Comparison of ENCODE assay signal across 9 cellular contexts in the genomic region with DNA sequence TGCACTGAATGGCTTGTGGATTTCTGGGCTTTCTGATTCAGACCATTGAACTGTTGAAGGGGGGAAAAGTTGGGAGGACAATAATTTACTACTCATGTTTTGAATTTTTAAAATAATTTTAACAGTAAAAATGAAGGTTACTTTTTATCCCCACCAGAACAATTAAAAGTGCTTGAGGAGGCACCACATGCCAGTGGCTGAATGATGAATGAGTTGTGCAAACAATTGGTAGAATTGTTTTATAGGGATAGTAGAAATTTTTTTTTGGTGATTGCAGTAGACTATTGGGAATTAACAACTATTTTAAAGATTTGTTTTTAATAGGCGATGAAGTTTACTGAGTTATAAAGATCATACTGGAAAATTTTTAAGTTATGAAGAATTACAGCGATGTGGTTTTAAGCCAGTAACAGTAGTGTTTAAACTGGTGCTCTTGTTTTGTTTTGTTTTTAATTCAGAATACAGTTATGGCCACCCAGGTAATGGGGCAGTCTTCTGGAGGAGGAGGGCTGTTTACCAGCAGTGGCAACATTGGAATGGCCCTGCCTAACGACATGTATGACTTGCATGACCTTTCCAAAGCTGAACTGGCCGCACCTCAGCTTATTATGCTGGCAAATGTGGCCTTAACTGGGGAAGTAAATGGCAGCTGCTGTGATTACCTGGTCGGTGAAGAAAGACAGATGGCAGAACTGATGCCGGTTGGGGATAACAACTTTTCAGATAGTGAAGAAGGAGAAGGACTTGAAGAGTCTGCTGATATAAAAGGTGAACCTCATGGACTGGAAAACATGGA. TPM values are rescaled to one million over a fixed set of nuclear protein-coding genes. Genes with fewer than 3 reads are reported as not detected.
DNase-seq lines count a peak whose midpoint lies in the region; ATAC-seq and TF ChIP-seq lines count a peak whose summit lies in the region.
"Had no signal": no experiment of that assay in that cellular context is flagged by ENCODE, and none has a peak within 500 bp of the region (broad histone marks: within the 10 kb centered on the region; RNA-seq: fewer than 3 reads in every experiment).

No MANE protein-coding gene starts in this region.

- peak overlapping the region; percentile 67 for H3K4me3 ChIP-seq in GM12865 (ENCODE audit: low read depth, low read length)
- H3K4me3 ChIP-seq in Panc1 (ENCODE audit: low read depth in 2 of 2, low read length in 2 of 2): peak overlapping the region; percentile 68 to 75; a peak in 3 of 4 replicates
- H3K4me3 ChIP-seq in epithelial cell of esophagus (ENCODE audit: low read length): peak overlapping the region; percentile 83
- peak overlapping the region; percentile 85 for H3K4me3 ChIP-seq in rectal smooth muscle tissue (ENCODE audit: low read length)

- peak overlapping the region; percentile 81; the same call in 1 of the 2 replicates for H3K27ac ChIP-seq in Panc1 (ENCODE audit: low read length)
- H3K27ac ChIP-seq in rectal smooth muscle tissue (ENCODE audit: low read depth, low read length): no peak overlapping the region

- TF ChIP-seq CTCF in GM12865 (IDR thresholded peaks at IDR 0.05; ENCODE audit: insufficient read depth, low read depth, low read length, missing control alignments): no peak
- TF ChIP-seq CTCF in Panc1 (IDR thresholded peaks at IDR 0.05): no peak
- no peak for TF ChIP-seq CTCF in epithelial cell of esophagus (IDR thresholded peaks at IDR 0.05; ENCODE audit: insufficient read depth, low read depth, low read length, missing control alignments)

- H3K4me1 ChIP-seq in Panc1 (ENCODE audit: control insufficient read depth, insufficient read depth, low read length) (peaks cover 10% of the 10 kb centered on the region), rectal smooth muscle tissue (ENCODE audit: control insufficient read depth, insufficient read depth, low read length) (peaks cover 2% of the 10 kb centered on the region)

- H3K9ac ChIP-seq in rectal smooth muscle tissue (ENCODE audit: low read length): no peak overlapping the region

- CTCF ChIA-PET in Panc1 (lab: Charles Lee): no interaction called here

- H3K27me3 ChIP-seq in Panc1 (ENCODE audit: control insufficient read depth, insufficient read depth, low read length) (no peaks in the 10 kb centered on the region), rectal smooth muscle tissue (ENCODE audit: control insufficient read depth, insufficient read depth, low read length) (no peaks in the 10 kb centered on the region)

- no peak for ATAC-seq in Panc1
- ATAC-seq in GM19463 (IDR thresholded peaks at IDR 0.05; ENCODE audit: unreplicated experiment): no peak

- H3K36me3 ChIP-seq in Panc1 (ENCODE audit: control insufficient read depth, insufficient read depth, low read length) (no peaks in the 10 kb centered on the region; the same call in 1 of the 2 replicates), rectal smooth muscle tissue (ENCODE audit: control insufficient read depth, insufficient read depth, low read length) (no peaks in the 10 kb centered on the region)

- no peaks in the 10 kb centered on the region for H3K9me3 ChIP-seq in Panc1 (ENCODE audit: control insufficient read depth, insufficient read depth, low read depth, low read length)

- in situ Hi-C loops in Panc1 (cut with HindIII; ENCODE audit: low pct_unique_long_range_greater_than_20kb, low sequenced_read_pairs): no loop called here

- no peak for DNase-seq in GM12865 (ENCODE audit: low read depth)
- no peak for DNase-seq in Panc1 (ENCODE audit: low read depth, low spot score)
- DNase-seq in epithelial cell of esophagus (ENCODE audit: low read depth): no peak
- no peak for DNase-seq in D341Med (ENCODE audit: low spot score)
- no peak for DNase-seq in activated CD4-positive, alpha-beta T cell treated with anti-CD3 and anti-CD28 coated beads, Interleukin-2, amount 50 U/mL, for 48 hours
- no peak for DNase-seq in OCI-M1 (lab: John Stamatoyannopoulos, UW)
- DNase-seq: anterior cingulate cortex had no signal

- intact Hi-C loops in Panc1 (cut with micrococcal nuclease; ENCODE audit: unreplicated experiment): no loop called here

- POLR2A ChIA-PET in Panc1 (lab: Charles Lee): no interaction called here

- no TSS peak for BruUV-seq in Panc1 (replicated peaks; lab: Mats Ljungman, UMichigan)

RNA-seq across cellular contexts. Expression of a gene that starts 2.7 kb away (rescaled TPM):
- 38.8 TPM for total RNA-seq in Panc1 (2021; ENCODE audit: unreplicated experiment)
- 6.3 TPM for polyA plus RNA-seq in Panc1 (2012; ENCODE audit: insufficient read length)
